In the genomic region with DNA sequence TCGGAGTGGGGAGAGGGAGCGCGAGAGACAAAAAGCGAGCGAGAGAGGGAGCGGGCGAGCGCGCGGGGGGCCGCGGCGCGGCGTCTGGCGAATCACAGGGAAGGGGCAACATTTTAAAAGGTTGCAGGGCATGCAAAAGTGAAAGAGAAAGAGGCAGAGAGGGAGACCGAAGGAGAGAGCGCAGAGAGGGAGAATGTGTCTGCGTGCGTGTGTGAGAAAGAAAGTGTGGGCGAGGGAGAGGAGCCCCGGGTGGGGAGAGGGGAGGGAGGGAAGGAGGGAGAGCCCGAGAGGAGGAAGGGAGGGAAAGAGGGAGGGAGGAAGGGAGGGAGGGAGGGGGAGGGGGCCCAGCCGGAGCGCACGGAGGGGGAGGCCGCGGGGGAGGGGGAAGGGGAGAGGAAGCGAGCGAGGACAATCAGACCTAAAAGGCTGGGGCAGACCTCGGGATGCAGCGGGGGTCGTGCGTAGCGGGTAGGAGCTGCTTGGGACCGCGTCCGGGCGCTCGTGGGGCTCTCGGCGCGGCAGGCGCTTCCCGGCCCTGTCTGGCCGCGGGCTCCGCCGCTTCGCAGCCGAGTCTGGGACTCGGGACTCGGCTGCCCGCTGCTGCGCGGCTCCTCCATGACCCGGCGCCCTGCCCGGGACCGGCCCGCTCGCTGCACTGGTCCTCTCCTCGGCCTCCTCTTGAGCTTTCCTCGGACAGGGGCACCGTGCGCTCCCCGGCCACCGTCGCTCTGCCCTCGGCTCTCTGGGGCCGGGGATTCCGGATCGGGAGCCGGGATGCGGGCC, we compare ENCODE assay signal across 8 cellular contexts. TPM values are rescaled to one million over a fixed set of nuclear protein-coding genes. Genes with fewer than 3 reads are reported as not detected.
A peak's percentile ranks its signal among the peaks of the same experiment; 100 is the strongest.
DNase-seq lines count a peak whose midpoint lies in the region; ATAC-seq, FAIRE-seq and TF ChIP-seq lines count a peak whose summit lies in the region.

No MANE protein-coding gene starts in this region.

- peak overlapping the region; percentile 100 for H3K9ac ChIP-seq in keratinocyte (ENCODE audit: control insufficient read depth, extremely low read depth, insufficient read depth, low read length)

- CTCF ChIA-PET in Panc1 (lab: Charles Lee) = interaction anchor here (0.7 kb wide), 1 partner anchor 118 kb away, joined by 5 read pairs; no protein-coding TSS in a partner anchor

- POLR2A ChIA-PET in Panc1 (lab: Charles Lee) = interaction anchor here (0.6 to 1.0 kb wide), 6 partner anchors 15 to 941 kb away, joined by 3 to 5 read pairs (median 4); no protein-coding TSS in a partner anchor

- intact Hi-C loops in Panc1 (cut with micrococcal nuclease; ENCODE audit: unreplicated experiment) = loop anchor here (5.0 kb wide), 1 partner anchor 1160 kb away; no protein-coding TSS in a partner anchor

- H3K4me1 ChIP-seq in Panc1 (ENCODE audit: control insufficient read depth, insufficient read depth, low read length) (peaks cover 40% of the 10 kb centered on the region), keratinocyte (ENCODE audit: control insufficient read depth, extremely low read depth, insufficient read depth, low read length) (peaks cover 7% of the 10 kb centered on the region)

- peaks cover 65% of the 10 kb centered on the region for H3K4me1 Mint-ChIP-seq in brain

- DNase-seq in DMS114 treated with DMSO at 0.1 percent for 48 hours (lab: John Stamatoyannopoulos, UW; ENCODE audit: unreplicated experiment) (peak; percentile 75), Panc1 (ENCODE audit: low read depth, low spot score) (no peak), keratinocyte (ENCODE audit: low read depth, low spot score) (no peak), D721Med (ENCODE audit: insufficient read length, low spot score) (no peak)
- DNase-seq in stimulated activated CD4-positive, alpha-beta T cell treated with anti-CD3 and anti-CD28 coated beads, TNF-alpha, amount 100 ng/mL, for 4 hours (ENCODE audit: low read depth in 3 of 3) = peak in 2 of 3 experiments; percentile 14 to 22

- H3K9me1 ChIP-seq in keratinocyte (ENCODE audit: control insufficient read depth, extremely low read depth, insufficient read depth, low read length) = no peaks in the 10 kb centered on the region

- H3K36me3 ChIP-seq in Panc1 (ENCODE audit: control insufficient read depth, insufficient read depth, low read length) = peaks cover 21% of the 10 kb centered on the region; the same call in 1 of the 2 replicates
- H3K36me3 ChIP-seq in keratinocyte (ENCODE audit: control insufficient read depth in 2 of 2, extremely low read depth in 1 of 2, insufficient read depth in 2 of 2, low read length in 2 of 2) = peaks cover 6 to 37% of the 10 kb centered on the region in 2 experiments

- TF ChIP-seq CTCF in Panc1 (IDR thresholded peaks at IDR 0.05) = no peak
- TF ChIP-seq CTCF in brain (conservative IDR thresholded peaks at IDR 0.05) = no peak
- no peak for TF ChIP-seq CTCF in keratinocyte (optimal IDR thresholded peaks at IDR 0.05 in 1 of 3, IDR thresholded peaks at IDR 0.05 in 1 of 3, conservative IDR thresholded peaks at IDR 0.05 in 1 of 3; ENCODE audit: extremely low read depth in 1 of 3, insufficient read depth in 2 of 3, low read length in 3 of 3)
- no peak for TF ChIP-seq CTCF in D721Med (IDR thresholded peaks at IDR 0.05; ENCODE audit: insufficient read depth, missing control alignments)

- no peak overlapping the region for H2AFZ ChIP-seq in keratinocyte (ENCODE audit: control insufficient read depth, low read length)

- peaks cover 3% of the 10 kb centered on the region for H3K36me3 Mint-ChIP-seq in brain

- FAIRE-seq in keratinocyte (lab: Jason Lieb, UNC) (no peak), D721Med (lab: Jason Lieb, UNC) (no peak)

- no peaks in the 10 kb centered on the region for H3K9me3 ChIP-seq in Panc1 (ENCODE audit: control insufficient read depth, insufficient read depth, low read depth, low read length)
- no peaks in the 10 kb centered on the region for H3K9me3 ChIP-seq in keratinocyte (ENCODE audit: control insufficient read depth, low read depth, low read length)

- H3K27me3 ChIP-seq in Panc1 (ENCODE audit: control insufficient read depth, insufficient read depth, low read length) (no peaks in the 10 kb centered on the region), keratinocyte (ENCODE audit: control insufficient read depth, extremely low read depth, insufficient read depth, low read length) (no peaks in the 10 kb centered on the region)

- dilution Hi-C loops in keratinocyte (cut with MboI; ENCODE audit: extremely low pct_ligation_motif_present, low sequenced_read_pairs) = no loop called here

- H4K20me1 ChIP-seq in keratinocyte (ENCODE audit: control insufficient read depth, extremely low read depth, insufficient read depth, low read length) = peaks cover 24% of the 10 kb centered on the region

- H3K27me3 Mint-ChIP-seq in brain = peaks cover 99% of the 10 kb centered on the region

- peaks cover 97% of the 10 kb centered on the region for H3K79me2 ChIP-seq in keratinocyte (ENCODE audit: control insufficient read depth, insufficient read depth, low read length)

- in situ Hi-C loops in Panc1 (cut with HindIII; ENCODE audit: low pct_unique_long_range_greater_than_20kb, low sequenced_read_pairs) = no loop called here

- BruUV-seq in Panc1 (replicated peaks; lab: Mats Ljungman, UMichigan) = no TSS peak

- H3K9me3 Mint-ChIP-seq in brain = peaks cover 0 to 12% (median 11%) of the 10 kb centered on the region in 5 experiments

- H3K4me3 ChIP-seq in Panc1 (ENCODE audit: low read depth in 2 of 2, low read length in 2 of 2) = peak overlapping the region; percentile 96 to 100
- H3K4me3 ChIP-seq in keratinocyte (ENCODE audit: control insufficient read depth in 2 of 3, extremely low read depth in 1 of 3, insufficient read depth in 2 of 3, low read depth in 1 of 3, low read length in 3 of 3) = peak overlapping the region; percentile 65 to 99 (median 98)

- peak; percentile 58 for ATAC-seq in GM19372 (IDR thresholded peaks at IDR 0.05; ENCODE audit: low read depth, unreplicated experiment)
- peak; percentile 62 for ATAC-seq in HG03521 (IDR thresholded peaks at IDR 0.05; ENCODE audit: unreplicated experiment)
- ATAC-seq in Panc1 = peak; percentile 59

- H3K27ac ChIP-seq in Panc1 (ENCODE audit: low read length) (peak overlapping the region; percentile 99), keratinocyte (ENCODE audit: control insufficient read depth, insufficient read depth, low read length) (peak overlapping the region; percentile 100)

- peak overlapping the region in 3 of 5 experiments; percentile 89 to 92 (median 91) for H3K27ac Mint-ChIP-seq in brain

- H3K4me2 ChIP-seq in keratinocyte (ENCODE audit: control insufficient read depth, extremely low read depth, insufficient read depth, low read depth, low read length) = peak overlapping the region; percentile 62

- peak overlapping the region; percentile 82 to 96 (median 88) for H3K4me3 Mint-ChIP-seq in brain

RNA-seq across cellular contexts. Expression of gene TFAP2A, which starts 2.5 kb away (rescaled TPM):
- total RNA-seq in Panc1 (2021; ENCODE audit: unreplicated experiment) = 83.9 TPM
- polyA plus RNA-seq in Panc1 (2012; ENCODE audit: insufficient read length) = 95.0 TPM
- polyA plus RNA-seq in brain (ENCODE audit: insufficient read depth, low read depth, low replicate concordance) = 18.1 TPM
- 25.5 to 30.2 TPM (median 27.7 TPM) in 3 replicates for polyA plus RNA-seq in keratinocyte
- polyA plus RNA-seq in keratinocyte (2011; ENCODE audit: low read depth) = 88.1 TPM
- 28.5 and 39.0 TPM in 2 replicates for polyA plus RNA-seq in keratinocyte (2011; cell fraction: cytosol; rRNA removed)
- 104 and 128 TPM in 2 replicates for polyA plus RNA-seq in keratinocyte (2011; cell fraction: nucleus; rRNA removed)
- polyA plus RNA-seq in keratinocyte (2012; ENCODE audit: low replicate concordance) = 64.1 and 117 TPM in 2 replicates
- 26.9 to 42.3 TPM (median 32.3 TPM) in 3 replicates for polyA minus RNA-seq in keratinocyte
- 55.2 TPM for polyA minus RNA-seq in keratinocyte (2011; cell fraction: cytosol; rRNA and poly(A)+ RNA removed)
- polyA minus RNA-seq in keratinocyte (2011; cell fraction: nucleus; rRNA and poly(A)+ RNA removed) = 65.1 and 87.0 TPM in 2 replicates

Comparison
In these comparisons a context has a peak if more than half of its experiments do, and no peak if none do; other contexts are left out.
1. DNase-seq: peak in DMS114 treated with DMSO at 0.1 percent for 48 hours (single experiment) and stimulated activated CD4-positive, alpha-beta T cell treated with anti-CD3 and anti-CD28 coated beads, TNF-alpha, amount 100 ng/mL, for 4 hours (2 of 3); none in Panc1 (single experiment), keratinocyte (single experiment) and D721Med (single experiment).
2. Peak in every context shown above with its lines, with median percentiles within 50 percentile points of each other: ATAC-seq.